29 cellular contexts compared by ENCODE assay signal in genomic region chr1:199696225-199696624, GRCh38.
DNase-seq lines count a peak whose midpoint lies in the region; ATAC-seq, FAIRE-seq and TF ChIP-seq lines count a peak whose summit lies in the region.
"Had no signal": no experiment of that assay in that cellular context is flagged by ENCODE, and none has a peak within 500 bp of the region (broad histone marks: within the 10 kb centered on the region; RNA-seq: fewer than 3 reads in every experiment).

No MANE protein-coding gene starts in this region.

- H3K4me1 Mint-ChIP-seq in natural killer cell treated with Interleukin-12 subunit alpha and Interleukin-12 subunit beta and Interleukin-15 and Interleukin-18, amount 100 ng/mL, for 72 hours (ENCODE audit: low read depth in 2 of 2): peaks cover 5 to 6% of the 10 kb centered on the region in 2 donors
- H3K4me1 Mint-ChIP-seq: CD4-positive, CD25-positive, alpha-beta regulatory T cell had no signal

- no peak overlapping the region for H3K4me3 Mint-ChIP-seq in natural killer cell treated with Interleukin-12 subunit alpha and Interleukin-12 subunit beta and Interleukin-15 and Interleukin-18, amount 100 ng/mL, for 72 hours
- H3K4me3 Mint-ChIP-seq: CD14-positive monocyte; CD4-positive, alpha-beta memory T cell; CD4-positive, CD25-positive, alpha-beta regulatory T cell; CD8-positive, alpha-beta memory T cell had no signal

- H3K27ac ChIP-seq in IMR-90 (ENCODE audit: insufficient read depth, low read length) (no peak overlapping the region), kidney (ENCODE audit: low read depth in 2 of 2, low read length in 2 of 2) (no peak overlapping the region), pancreas (no peak overlapping the region)
- H3K27ac ChIP-seq: BLaER1 had no signal

- H3K36me3 Mint-ChIP-seq in natural killer cell treated with Interleukin-12 subunit alpha and Interleukin-12 subunit beta and Interleukin-15 and Interleukin-18, amount 100 ng/mL, for 72 hours: no peaks in the 10 kb centered on the region
- H3K36me3 Mint-ChIP-seq: CD14-positive monocyte; CD4-positive, alpha-beta memory T cell; CD4-positive, CD25-positive, alpha-beta regulatory T cell; CD8-positive, alpha-beta memory T cell had no signal

- no peak for TF ChIP-seq RAD21 in IMR-90 (IDR thresholded peaks at IDR 0.05; ENCODE audit: low read length)

- dilution Hi-C loops in IMR-90 (cut with HindIII; ENCODE audit: low sequenced_read_pairs, unreplicated experiment): no loop called here

- no peak overlapping the region for H4K5ac ChIP-seq in IMR-90 (ENCODE audit: low read depth, low read length)

- H3K4me3 ChIP-seq in IMR-90 (ENCODE audit: insufficient read depth, low read depth, low read length) (no peak overlapping the region), kidney (ENCODE audit: low read length in 2 of 2) (no peak overlapping the region), pancreas (no peak overlapping the region)
- H3K4me3 ChIP-seq: BLaER1, GM12878 had no signal

- H4K91ac ChIP-seq in IMR-90 (ENCODE audit: insufficient read depth, low read depth, low read length): no peak overlapping the region

- H2AFZ ChIP-seq in IMR-90 (replicated peaks; ENCODE audit: low read length, poor library complexity): no peak overlapping the region

- intact Hi-C loops in IMR-90 (cut with micrococcal nuclease): no loop called here
- intact Hi-C loops in kidney (cut with DNase I): no loop called here
- intact Hi-C loops in pancreas (cut with DNase I): no loop called here

- no peaks in the 10 kb centered on the region; the same call in 1 of the 2 replicates for H3K9me1 ChIP-seq in IMR-90 (ENCODE audit: insufficient read depth, low read length)

- no peaks in the 10 kb centered on the region for H4K20me1 ChIP-seq in IMR-90 (ENCODE audit: insufficient read depth, low read length)
- H4K20me1 ChIP-seq: BLaER1 had no signal

- no peak overlapping the region for H3K18ac ChIP-seq in IMR-90 (ENCODE audit: low read depth, low read length)

- DNase-seq in IMR-90 (no peak), RCC 7860 (ENCODE audit: low spot score) (no peak), kidney (no peak), pancreas (no peak), NCI-H69 (lab: John Stamatoyannopoulos, UW) (no peak), KG1 (lab: John Stamatoyannopoulos, UW) (no peak)
- no peak for DNase-seq in natural killer cell treated with Interleukin-12 subunit alpha and Interleukin-12 subunit beta and Interleukin-15 and Interleukin-18, amount 100 ng/mL, for 72 hours (ENCODE audit: low spot score)
- DNase-seq: 8988T; ACHN; BE2C; C1 segment of cervical spinal cord; CD4-positive, alpha-beta memory T cell; CD4-positive, CD25-positive, alpha-beta regulatory T cell; CD8-positive, alpha-beta memory T cell; COR-L47; DMS 273 treated with DMSO at 0.1 percent for 48 hours; DMS153; DMS53; DMS79; DND-41; EL; GDM1 had no signal

- ATAC-seq in IMR-90 (ENCODE audit: low read depth): peak; percentile 48
- no peak for ATAC-seq in pancreas
- no peak for ATAC-seq in natural killer cell treated with Interleukin-12 subunit alpha and Interleukin-12 subunit beta and Interleukin-15 and Interleukin-18, amount 100 ng/mL, for 72 hours
- ATAC-seq: GM12878 had no signal

- no peak overlapping the region for H2BK120ac ChIP-seq in IMR-90 (ENCODE audit: low read depth, low read length)

- no peak overlapping the region for H2BK5ac ChIP-seq in IMR-90 (ENCODE audit: low read depth, low read length, poor library complexity, severe bottlenecking)

- H3K14ac ChIP-seq in IMR-90 (replicated peaks; ENCODE audit: low read depth, low read length): no peak overlapping the region

- H3K9ac ChIP-seq in IMR-90 (ENCODE audit: low read depth, low read length): no peak overlapping the region
- no peak overlapping the region for H3K9ac ChIP-seq in kidney (ENCODE audit: low read length in 2 of 2)
- H3K9ac ChIP-seq: BLaER1 had no signal

- no peaks in the 10 kb centered on the region for H3K79me1 ChIP-seq in IMR-90 (ENCODE audit: low read depth in 1 of 2, low read length in 2 of 2)

- no CpG with 5 or more reads among the region's 2 CpGs for WGBS in IMR-90 (ENCODE audit: extremely low coverage in 2 of 2, insufficient read length in 1 of 2), 2 experiments
- 93 to 95% methylated on average over 2 of the region's 2 CpGs for WGBS in pancreas, 2 donors

- H2AK9ac ChIP-seq in IMR-90 (replicated peaks; ENCODE audit: low read depth, low read length, poor library complexity): no peak overlapping the region

- peak; percentile 2 for FAIRE-seq in RCC 7860 (lab: Jason Lieb, UNC)
- peak; percentile 47 for FAIRE-seq in kidney (lab: Jason Lieb, UNC)
- FAIRE-seq in pancreas (lab: Jason Lieb, UNC): peak; percentile 5
- FAIRE-seq: A204.1, GM12878, GM12892, GM18507, GM19239 had no signal

- H3K27me3 Mint-ChIP-seq in natural killer cell treated with Interleukin-12 subunit alpha and Interleukin-12 subunit beta and Interleukin-15 and Interleukin-18, amount 100 ng/mL, for 72 hours: peaks cover 20 to 51% of the 10 kb centered on the region in 2 donors

- H4K8ac ChIP-seq in IMR-90 (ENCODE audit: low read depth in 2 of 2, low read length in 2 of 2): no peak overlapping the region

- POLR2A ChIA-PET in IMR-90 (lab: Charles Lee; ENCODE audit: unreplicated experiment): no interaction called here

- no peak overlapping the region for H2AK5ac ChIP-seq in IMR-90 (ENCODE audit: low read depth, low read length)

- no TSS peak for BruUV-seq in IMR-90 (replicated peaks; lab: Mats Ljungman, UMichigan)

- no peaks in the 10 kb centered on the region for H3K9me3 Mint-ChIP-seq in natural killer cell treated with Interleukin-12 subunit alpha and Interleukin-12 subunit beta and Interleukin-15 and Interleukin-18, amount 100 ng/mL, for 72 hours
- H3K9me3 Mint-ChIP-seq: CD4-positive, alpha-beta memory T cell; CD4-positive, CD25-positive, alpha-beta regulatory T cell; CD8-positive, alpha-beta memory T cell had no signal

- no peak overlapping the region for H3K4me2 ChIP-seq in IMR-90 (ENCODE audit: low read depth, low read length)
- H3K4me2 ChIP-seq: BLaER1 had no signal

- peaks cover 2% of the 10 kb centered on the region for H3K4me1 ChIP-seq in IMR-90 (ENCODE audit: control insufficient read depth, insufficient read depth, low read length)
- H3K4me1 ChIP-seq in kidney (ENCODE audit: control insufficient read depth in 1 of 2, insufficient read depth in 1 of 2, low read depth in 1 of 2, low read length in 2 of 2): no peaks in the 10 kb centered on the region
- no peaks in the 10 kb centered on the region for H3K4me1 ChIP-seq in pancreas
- H3K4me1 ChIP-seq: BLaER1 had no signal

- in situ Hi-C loops in IMR-90 (cut with MboI; ENCODE audit: low sequenced_read_pairs): no loop called here

- TF ChIP-seq CTCF in IMR-90 (conservative IDR thresholded peaks at IDR 0.05; ENCODE audit: low read depth, low read length) (no peak), kidney (IDR thresholded peaks at IDR 0.05; ENCODE audit: borderline replicate concordance, extremely low read depth, insufficient read depth) (no peak), pancreas (IDR thresholded peaks at IDR 0.05) (no peak)

- H3K36me3 ChIP-seq in IMR-90 (ENCODE audit: control insufficient read depth, insufficient read depth, low read length) (no peaks in the 10 kb centered on the region), kidney (ENCODE audit: control insufficient read depth in 1 of 2, insufficient read depth in 2 of 2, low read length in 2 of 2) (no peaks in the 10 kb centered on the region), pancreas (no peaks in the 10 kb centered on the region)
- H3K36me3 ChIP-seq: BE2C, BLaER1 had no signal

- H2BK15ac ChIP-seq in IMR-90 (ENCODE audit: low read depth, low read length): no peak overlapping the region

- H3K9me3 ChIP-seq in IMR-90 (ENCODE audit: control insufficient read depth, insufficient read depth, low read length): no peaks in the 10 kb centered on the region
- H3K9me3 ChIP-seq in kidney (ENCODE audit: control insufficient read depth in 1 of 2, low read length in 2 of 2): no peaks in the 10 kb centered on the region
- H3K9me3 ChIP-seq in pancreas: no peaks in the 10 kb centered on the region
- H3K9me3 ChIP-seq: BE2C, BLaER1 had no signal

- H3K56ac ChIP-seq in IMR-90 (ENCODE audit: extremely low read depth, insufficient read depth, low read length): no peak overlapping the region

- H3K27me3 ChIP-seq in IMR-90 (ENCODE audit: control insufficient read depth, insufficient read depth, low read length): no peaks in the 10 kb centered on the region
- H3K27me3 ChIP-seq in pancreas: no peaks in the 10 kb centered on the region
- H3K27me3 ChIP-seq: BLaER1 had no signal

- TF ChIP-seq POLR2A in IMR-90 (IDR thresholded peaks at IDR 0.05; ENCODE audit: low read depth, low read length): no peak

- no peak overlapping the region for H3K23ac ChIP-seq in IMR-90 (ENCODE audit: low read depth, low read length)

- H2BK20ac ChIP-seq in IMR-90 (ENCODE audit: low read depth, low read length): no peak overlapping the region

- no peak overlapping the region for H3K27ac Mint-ChIP-seq in natural killer cell treated with Interleukin-12 subunit alpha and Interleukin-12 subunit beta and Interleukin-15 and Interleukin-18, amount 100 ng/mL, for 72 hours
- H3K27ac Mint-ChIP-seq: CD14-positive monocyte; CD4-positive, alpha-beta memory T cell; CD4-positive, CD25-positive, alpha-beta regulatory T cell; CD8-positive, alpha-beta memory T cell had no signal

- CTCF ChIA-PET in IMR-90 (lab: Yijun Ruan, JAX): no interaction called here

- H3K4ac ChIP-seq in IMR-90 (ENCODE audit: low read depth, low read length): no peak overlapping the region

TF ChIP-seq in IMR-90, 13 proteins besides CTCF, POLR2A, EP300 and RAD21:
- TF ChIP-seq RCOR1 (IDR thresholded peaks at IDR 0.05; ENCODE audit: insufficient replicate concordance, low read length) (no peak), CEBPB (IDR thresholded peaks at IDR 0.05; ENCODE audit: low read depth, low read length) (peak; percentile 77)
